ENCODE assay signal across 14 cellular contexts in genomic region chr14:106681161-106681955, GRCh38.
DNase-seq lines count a peak whose midpoint lies in the region; ATAC-seq, FAIRE-seq and TF ChIP-seq lines count a peak whose summit lies in the region.
"Had no signal": no experiment of that assay in that cellular context is flagged by ENCODE, and none has a peak within 500 bp of the region (broad histone marks: within the 10 kb centered on the region; RNA-seq: fewer than 3 reads in every experiment).

No MANE protein-coding gene starts in this region.

- H3K27ac Mint-ChIP-seq in memory B cell = no peak overlapping the region

- peak; percentile 24 for FAIRE-seq in GM12892 (lab: Jason Lieb, UNC)
- FAIRE-seq: H1 had no signal

- H3K36me3 Mint-ChIP-seq in memory B cell = no peaks in the 10 kb centered on the region
- H3K36me3 Mint-ChIP-seq: CD14-positive monocyte had no signal

- H3K9me3 ChIP-seq in RWPE2 (ENCODE audit: severe bottlenecking) = no peaks in the 10 kb centered on the region

- H3K27me3 ChIP-seq in RWPE2 (ENCODE audit: insufficient read depth, poor library complexity, severe bottlenecking) = peaks cover 9% of the 10 kb centered on the region

- peaks cover 17% of the 10 kb centered on the region for H3K27me3 Mint-ChIP-seq in memory B cell

- H3K4me1 ChIP-seq in RWPE2 (ENCODE audit: insufficient read depth, poor library complexity, severe bottlenecking) = no peaks in the 10 kb centered on the region

- no peak overlapping the region for H3K4me3 ChIP-seq in RWPE2 (ENCODE audit: severe bottlenecking)

- peaks cover 3% of the 10 kb centered on the region for H3K4me1 Mint-ChIP-seq in memory B cell
- H3K4me1 Mint-ChIP-seq: CD14-positive monocyte had no signal

- DNase-seq in D341Med (ENCODE audit: low spot score) = peak; percentile 39
- DNase-seq in GM12892 (ENCODE audit: insufficient read length) = no peak
- no peak for DNase-seq in RWPE2 (ENCODE audit: low spot score)
- DNase-seq in memory B cell (ENCODE audit: low spot score in 2 of 2) = no peak
- DNase-seq in NCI-H1930 (lab: John Stamatoyannopoulos, UW) = no peak
- DNase-seq in SKM-1 (lab: John Stamatoyannopoulos, UW; ENCODE audit: unreplicated experiment) = no peak
- no peak for DNase-seq in glomerular visceral epithelial cell (ENCODE audit: extremely low spot score)
- DNase-seq: activated CD4-positive, alpha-beta T cell treated with anti-CD3 and anti-CD28 coated beads, Interleukin-2, amount 50 U/mL, for 48 hours; activated effector memory CD4-positive, alpha-beta T cell treated with anti-CD3 and anti-CD28 coated beads, Interleukin-2, amount 50 U/mL, for 16 hours; dermis blood vessel endothelial cell; NCI-H1436 treated with DMSO at 0.1 percent for 48 hours had no signal

- ATAC-seq in RWPE2 (ENCODE audit: low read depth) = peak; percentile 41; the same call in 1 of the 3 replicates
- ATAC-seq in memory B cell (ENCODE audit: low read depth) = peak; percentile 56

- H3K9me3 Mint-ChIP-seq in memory B cell = no peaks in the 10 kb centered on the region
- H3K9me3 Mint-ChIP-seq: CD14-positive monocyte had no signal

- TF ChIP-seq CTCF in RWPE2 (IDR thresholded peaks at IDR 0.05; ENCODE audit: poor library complexity, severe bottlenecking) = peak; percentile 15

- H3K27ac ChIP-seq in RWPE2 (ENCODE audit: poor library complexity, severe bottlenecking) = no peak overlapping the region
- H3K27ac ChIP-seq: RWPE1 had no signal

- H3K36me3 ChIP-seq in RWPE2 (ENCODE audit: low read depth) = no peaks in the 10 kb centered on the region

- TF ChIP-seq POLR2A in GM12892 (IDR thresholded peaks at IDR 0.05; ENCODE audit: low read depth, low read length) = no peak

- H3K4me3 Mint-ChIP-seq in memory B cell = no peak overlapping the region
- H3K4me3 Mint-ChIP-seq: CD14-positive monocyte had no signal
